ENCODE assay signal across 8 cellular contexts in the genomic region with DNA sequence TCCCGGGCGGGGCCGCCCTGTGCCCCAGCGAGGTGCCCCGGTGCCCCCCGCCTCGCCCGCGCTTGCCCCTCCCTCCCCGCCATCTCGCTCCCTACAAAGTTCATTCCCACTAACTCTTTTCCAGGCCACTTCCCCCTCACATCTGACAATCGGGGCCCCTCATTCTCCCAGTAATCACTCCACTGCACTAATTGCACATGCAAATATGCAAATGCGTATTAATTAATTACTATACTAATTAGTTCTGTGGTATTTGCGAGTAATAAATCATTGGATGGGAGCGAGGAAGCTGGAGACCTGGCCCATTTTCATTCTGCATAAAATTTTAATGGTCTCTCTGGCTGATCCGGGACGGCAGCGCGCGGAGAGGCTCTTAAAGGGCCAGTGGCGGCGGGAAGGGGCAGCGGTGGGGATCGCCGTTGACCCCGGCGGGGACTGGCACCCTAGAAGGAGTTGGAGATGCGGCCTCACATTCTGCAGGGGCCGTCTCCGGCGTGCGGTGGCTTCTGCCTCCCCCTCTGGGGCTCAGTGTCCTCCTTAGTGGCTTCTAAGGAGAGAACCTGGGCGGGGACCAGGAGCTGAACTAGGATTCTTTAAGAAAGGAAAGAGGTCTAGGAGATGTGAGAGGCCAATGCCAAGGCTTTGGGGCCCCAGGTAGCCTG. TPM values are rescaled to one million over a fixed set of nuclear protein-coding genes. Genes with fewer than 3 reads are reported as not detected.
DNase-seq lines count a peak whose midpoint lies in the region; ATAC-seq and TF ChIP-seq lines count a peak whose summit lies in the region.

No MANE protein-coding gene starts in this region.

- peaks cover 36% of the 10 kb centered on the region for H3K27me3 Mint-ChIP-seq in activated CD8-positive, alpha-beta T cell treated with anti-CD3 and anti-CD28 coated beads, Interleukin-2, amount 10 ng/mL, durations not matched to agents 7 days and 5 days (ENCODE audit: low read depth)

- TF ChIP-seq POLR2A in testis (IDR thresholded peaks at IDR 0.05) = no peak

- no peaks in the 10 kb centered on the region for H3K9me3 Mint-ChIP-seq in activated CD8-positive, alpha-beta T cell treated with anti-CD3 and anti-CD28 coated beads, Interleukin-2, amount 10 ng/mL, durations not matched to agents 7 days and 5 days (ENCODE audit: insufficient read depth)

- H3K4me1 ChIP-seq in HAP-1 (peaks cover 9% of the 10 kb centered on the region), iPS-20b (ENCODE audit: insufficient read depth, low read length) (no peaks in the 10 kb centered on the region), testis (peaks cover 4% of the 10 kb centered on the region)

- H3K4me3 ChIP-seq in HAP-1 (peak overlapping the region; percentile 22), iPS-20b (ENCODE audit: low read length) (peak overlapping the region; percentile 81), testis (peak overlapping the region; percentile 37 to 58)

- POLR2A ChIA-PET in activated CD8-positive, alpha-beta T cell treated with anti-CD3 and anti-CD28 coated beads, Interleukin-2, amount 10 ng/mL, durations not matched to agents 7 days and 5 days (lab: Charles Lee) = interaction anchor here (1.3 kb wide), 1 partner anchor 112 kb away, joined by 3 read pairs; a partner anchor contains a TSS

- H3K36me3 Mint-ChIP-seq in activated CD8-positive, alpha-beta T cell treated with anti-CD3 and anti-CD28 coated beads, Interleukin-2, amount 10 ng/mL, durations not matched to agents 7 days and 5 days (ENCODE audit: low read depth) = no peaks in the 10 kb centered on the region

- no peaks in the 10 kb centered on the region for H3K27me3 ChIP-seq in HAP-1 (ENCODE audit: low read depth)
- H3K27me3 ChIP-seq in iPS-20b (ENCODE audit: insufficient read depth, low read length) = peaks cover 90% of the 10 kb centered on the region
- no peaks in the 10 kb centered on the region for H3K27me3 ChIP-seq in testis

- DNase-seq in AML-193 (lab: John Stamatoyannopoulos, UW) (peak; percentile 40 to 44), HAP-1 (ENCODE audit: low spot score in 2 of 2) (peak; percentile 38 to 54), testis (no peak), MV-4-11 (lab: John Stamatoyannopoulos, UW) (no peak), kidney glomerular epithelial cell (lab: John Stamatoyannopoulos, UW) (no peak)
- no peak for DNase-seq in activated CD8-positive, alpha-beta T cell treated with anti-CD3 and anti-CD28 coated beads, Interleukin-2, amount 10 ng/mL, durations not matched to agents 7 days and 5 days

- in situ Hi-C loops in HAP-1 (cut with MboI; ENCODE audit: low sequenced_read_pairs) = no loop called here

- peaks cover 16% of the 10 kb centered on the region for H3K4me1 Mint-ChIP-seq in activated CD8-positive, alpha-beta T cell treated with anti-CD3 and anti-CD28 coated beads, Interleukin-2, amount 10 ng/mL, durations not matched to agents 7 days and 5 days (ENCODE audit: low read depth)

- TF ChIP-seq CTCF in testis (IDR thresholded peaks at IDR 0.05) = no peak

- H3K27ac ChIP-seq in iPS-20b (ENCODE audit: low read length) = no peak overlapping the region
- H3K27ac ChIP-seq in testis = no peak overlapping the region

- peak overlapping the region; percentile 16; the same call in 1 of the 2 replicates for H3K9ac ChIP-seq in iPS-20b (ENCODE audit: low read depth, low read length)

- no peak for ATAC-seq in activated CD8-positive, alpha-beta T cell treated with anti-CD3 and anti-CD28 coated beads, Interleukin-2, amount 10 ng/mL, durations not matched to agents 7 days and 5 days
- no peak for ATAC-seq in GM19397 (IDR thresholded peaks at IDR 0.05; ENCODE audit: unreplicated experiment)

- H3K9me3 ChIP-seq in HAP-1 (no peaks in the 10 kb centered on the region), iPS-20b (ENCODE audit: insufficient read depth, low read depth, low read length) (no peaks in the 10 kb centered on the region), testis (no peaks in the 10 kb centered on the region)

- intact Hi-C loops in testis (cut with DNase I; ENCODE audit: low total_unique reads) = no loop called here

- CTCF ChIA-PET in activated CD8-positive, alpha-beta T cell treated with anti-CD3 and anti-CD28 coated beads, Interleukin-2, amount 10 ng/mL, durations not matched to agents 7 days and 5 days (lab: Charles Lee) = interaction anchor here (1.1 to 8.4 kb wide), 7 partner anchors 14 to 412 kb away, joined by 3 to 195 read pairs (median 5); a partner anchor contains a TSS

- peak overlapping the region; percentile 67 for H3K4me3 Mint-ChIP-seq in activated CD8-positive, alpha-beta T cell treated with anti-CD3 and anti-CD28 coated beads, Interleukin-2, amount 10 ng/mL, durations not matched to agents 7 days and 5 days

- H3K27ac Mint-ChIP-seq in activated CD8-positive, alpha-beta T cell treated with anti-CD3 and anti-CD28 coated beads, Interleukin-2, amount 10 ng/mL, durations not matched to agents 7 days and 5 days = no peak overlapping the region

- 2 to 3% methylated on average over 31 to 33 of the region's 33 CpGs for WGBS in testis, 2 donors

- H3K36me3 ChIP-seq in HAP-1 (replicated peaks) = no peaks in the 10 kb centered on the region
- no peaks in the 10 kb centered on the region for H3K36me3 ChIP-seq in iPS-20b (ENCODE audit: insufficient read depth, low read depth, low read length)
- no peaks in the 10 kb centered on the region for H3K36me3 ChIP-seq in testis (ENCODE audit: low read depth, missing control alignments)

RNA-seq across cellular contexts. Expression of a gene that starts 8.4 kb away (rescaled TPM):
- not detected for total RNA-seq in activated CD8-positive, alpha-beta T cell treated with anti-CD3 and anti-CD28 coated beads, Interleukin-2, amount 10 ng/mL, durations not matched to agents 7 days and 5 days
- 10 to 100 TPM; 22.4 to 24.3 TPM for total RNA-seq in testis
- polyA plus RNA-seq in testis (ENCODE audit: insufficient read depth, low read depth, low replicate concordance) = 63.1 TPM

RNA-seq across cellular contexts. Expression of a gene that starts 10.7 kb away (rescaled TPM):
- not detected for total RNA-seq in activated CD8-positive, alpha-beta T cell treated with anti-CD3 and anti-CD28 coated beads, Interleukin-2, amount 10 ng/mL, durations not matched to agents 7 days and 5 days
- under 1 TPM in 1 of 2 donors, not detected in 1; 0.19 TPM for total RNA-seq in testis
- not detected for polyA plus RNA-seq in testis (ENCODE audit: insufficient read depth, low read depth, low replicate concordance)

RNA-seq across cellular contexts. Expression of a gene that starts 18.6 kb away (rescaled TPM):
- 10 to 100 TPM; 69.0 to 72.1 TPM for total RNA-seq in activated CD8-positive, alpha-beta T cell treated with anti-CD3 and anti-CD28 coated beads, Interleukin-2, amount 10 ng/mL, durations not matched to agents 7 days and 5 days
- 100 to 1,000 TPM; 265 to 352 TPM for total RNA-seq in testis
- polyA plus RNA-seq in testis (ENCODE audit: insufficient read depth, low read depth, low replicate concordance) = 102 TPM

RNA-seq across cellular contexts. Expression of a gene that starts 46.8 kb away (rescaled TPM):
- total RNA-seq in activated CD8-positive, alpha-beta T cell treated with anti-CD3 and anti-CD28 coated beads, Interleukin-2, amount 10 ng/mL, durations not matched to agents 7 days and 5 days = 1 to 10 TPM; 1.3 to 1.8 TPM
- 1 to 10 TPM; 3.0 to 6.0 TPM for total RNA-seq in testis
- 49.8 TPM for polyA plus RNA-seq in testis (ENCODE audit: insufficient read depth, low read depth, low replicate concordance)

RNA-seq across cellular contexts. Expression of a gene that starts 49.9 kb away (rescaled TPM):
- not detected for total RNA-seq in activated CD8-positive, alpha-beta T cell treated with anti-CD3 and anti-CD28 coated beads, Interleukin-2, amount 10 ng/mL, durations not matched to agents 7 days and 5 days
- total RNA-seq in testis = 1 to 10 TPM; 2.6 to 2.7 TPM
- polyA plus RNA-seq in testis (ENCODE audit: insufficient read depth, low read depth, low replicate concordance) = 2.9 TPM

Comparison
In these comparisons a context has a peak if more than half of its experiments do, and no peak if none do; other contexts are left out.
1. DNase-seq: peak in AML-193 (2 of 2) and HAP-1 (2 of 2); none in activated CD8-positive, alpha-beta T cell treated with anti-CD3 and anti-CD28 coated beads, Interleukin-2, amount 10 ng/mL, durations not matched to agents 7 days and 5 days (single experiment), testis (single experiment), MV-4-11 (single experiment) and kidney glomerular epithelial cell (single experiment).
2. H3K4me3 ChIP-seq: peak in every context shown above with its lines; median percentile 81 in iPS-20b; 48 in testis; 22 in HAP-1.
3. RNA of a gene that starts 8.4 kb away (total RNA-seq): 22.4 to 24.3 TPM in testis; not detected in activated CD8-positive, alpha-beta T cell treated with anti-CD3 and anti-CD28 coated beads, Interleukin-2, amount 10 ng/mL, durations not matched to agents 7 days and 5 days; every median in the first group is over 10 times any median in the second.